ENCODE assay signal across 21 cellular contexts in the genomic region with DNA sequence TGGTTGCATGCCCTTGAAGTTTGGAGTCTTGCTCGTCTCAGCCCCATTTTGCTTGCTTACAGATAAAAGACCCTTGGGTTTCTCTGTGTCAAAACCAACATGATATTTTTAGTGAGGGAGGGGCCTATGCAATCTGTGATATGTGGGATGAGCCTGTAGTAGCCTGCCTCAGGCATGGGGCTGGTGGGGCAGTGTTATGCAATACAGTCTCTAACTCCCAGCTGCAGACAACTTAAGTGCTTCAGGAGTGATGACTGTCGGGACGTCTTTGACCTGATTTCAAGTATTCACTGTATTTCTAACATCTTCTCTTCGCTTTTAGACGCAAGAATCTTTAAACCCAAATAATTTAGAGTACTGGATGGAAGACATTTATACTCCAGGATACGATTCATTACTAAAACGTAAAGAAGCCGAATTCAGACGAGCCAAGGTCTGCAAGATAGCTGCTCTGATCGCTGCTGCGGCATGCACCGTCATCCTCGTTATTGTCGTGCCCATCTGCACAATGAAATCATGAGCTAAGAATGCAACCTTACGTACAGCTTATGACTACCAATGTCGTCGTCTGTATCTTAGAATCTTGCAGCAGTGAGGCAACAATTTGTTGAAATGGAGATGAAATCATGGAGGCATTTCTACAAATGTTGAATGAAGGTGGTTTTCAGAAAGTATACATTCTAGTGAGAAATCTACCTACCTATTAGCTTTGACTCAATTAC.
"Had no signal": no experiment of that assay in that cellular context is flagged by ENCODE, and none has a peak within 500 bp of the region (broad histone marks: within the 10 kb centered on the region; RNA-seq: fewer than 3 reads in every experiment).

No MANE protein-coding gene starts in this region.

- H3K4me1 ChIP-seq: testis, tibial nerve had no signal

- H3K36me3 ChIP-seq: neutrophil, tibial nerve had no signal

- H3K27me3 Mint-ChIP-seq: naive thymus-derived CD4-positive, alpha-beta T cell; stimulated activated naive B cell treated with anti-CD40 and anti-IgM and Interleukin-4, amounts not matched to agents 10 μg/mL and 1 μg/mL and 100 μg/mL, for 72 hours; stimulated activated naive CD8-positive, alpha-beta T cell treated with anti-CD3 and anti-CD28 coated beads, Interleukin-15, amount 100 ng/mL, for 72 hours had no signal

- DNase-seq: cortex of kidney; dorsolateral prefrontal cortex; effector CD8-positive, alpha-beta T cell; foreskin melanocyte; left colon; left ventricle myocardium superior; naive thymus-derived CD4-positive, alpha-beta T cell; nephron progenitor cell; posterior cingulate gyrus; stimulated activated CD4-positive, alpha-beta T cell treated with anti-CD3 and anti-CD28 coated beads, Interleukin-2, amount 100 ng/mL, for 24 hours; stimulated activated CD4-positive, alpha-beta T cell treated with anti-CD3 and anti-CD28 coated beads, Interleukin-4, amount 100 ng/mL, for 4 hours; stimulated activated naive B cell treated with anti-CD40 and anti-IgM and Interleukin-4, amounts not matched to agents 10 μg/mL and 1 μg/mL and 100 μg/mL, for 72 hours; stimulated activated naive CD8-positive, alpha-beta T cell treated with anti-CD3 and anti-CD28 coated beads, Interleukin-15, amount 100 ng/mL, for 72 hours; testis had no signal

- H3K4me1 Mint-ChIP-seq: naive thymus-derived CD4-positive, alpha-beta T cell; nephron progenitor cell; stimulated activated naive B cell treated with anti-CD40 and anti-IgM and Interleukin-4, amounts not matched to agents 10 μg/mL and 1 μg/mL and 100 μg/mL, for 72 hours; stimulated activated naive CD8-positive, alpha-beta T cell treated with anti-CD3 and anti-CD28 coated beads, Interleukin-15, amount 100 ng/mL, for 72 hours had no signal

- H3K9me3 Mint-ChIP-seq: naive thymus-derived CD4-positive, alpha-beta T cell; nephron progenitor cell; stimulated activated naive B cell treated with anti-CD40 and anti-IgM and Interleukin-4, amounts not matched to agents 10 μg/mL and 1 μg/mL and 100 μg/mL, for 72 hours; stimulated activated naive CD8-positive, alpha-beta T cell treated with anti-CD3 and anti-CD28 coated beads, Interleukin-15, amount 100 ng/mL, for 72 hours had no signal

- ATAC-seq: esophagus mucosa; left colon; left ventricle myocardium superior; naive thymus-derived CD4-positive, alpha-beta T cell; sciatic nerve; stimulated activated naive B cell treated with anti-CD40 and anti-IgM and Interleukin-4, amounts not matched to agents 10 μg/mL and 1 μg/mL and 100 μg/mL, for 72 hours; stimulated activated naive CD8-positive, alpha-beta T cell treated with anti-CD3 and anti-CD28 coated beads, Interleukin-15, amount 100 ng/mL, for 72 hours had no signal

- H3K27ac ChIP-seq: dorsolateral prefrontal cortex, hepatocyte, neutrophil, skin epidermis, testis, tibial nerve had no signal

- H3K9me3 ChIP-seq: neutrophil, testis, tibial nerve had no signal

- H3K27me3 ChIP-seq: dorsolateral prefrontal cortex, hepatocyte, neutrophil, testis, tibial nerve had no signal

- H3K4me2 ChIP-seq: hepatocyte had no signal

- H2AFZ ChIP-seq: hepatocyte had no signal

- H3K4me3 Mint-ChIP-seq: naive thymus-derived CD4-positive, alpha-beta T cell; nephron progenitor cell; stimulated activated naive B cell treated with anti-CD40 and anti-IgM and Interleukin-4, amounts not matched to agents 10 μg/mL and 1 μg/mL and 100 μg/mL, for 72 hours; stimulated activated naive CD8-positive, alpha-beta T cell treated with anti-CD3 and anti-CD28 coated beads, Interleukin-15, amount 100 ng/mL, for 72 hours had no signal

- H3K27ac Mint-ChIP-seq: naive thymus-derived CD4-positive, alpha-beta T cell; nephron progenitor cell; stimulated activated naive B cell treated with anti-CD40 and anti-IgM and Interleukin-4, amounts not matched to agents 10 μg/mL and 1 μg/mL and 100 μg/mL, for 72 hours; stimulated activated naive CD8-positive, alpha-beta T cell treated with anti-CD3 and anti-CD28 coated beads, Interleukin-15, amount 100 ng/mL, for 72 hours had no signal

- H3K79me2 ChIP-seq: hepatocyte had no signal

- H3K4me3 ChIP-seq: dorsolateral prefrontal cortex, hepatocyte, lung, skin epidermis, testis, tibial nerve had no signal
